12 cellular contexts compared by ENCODE assay signal in the genomic region with DNA sequence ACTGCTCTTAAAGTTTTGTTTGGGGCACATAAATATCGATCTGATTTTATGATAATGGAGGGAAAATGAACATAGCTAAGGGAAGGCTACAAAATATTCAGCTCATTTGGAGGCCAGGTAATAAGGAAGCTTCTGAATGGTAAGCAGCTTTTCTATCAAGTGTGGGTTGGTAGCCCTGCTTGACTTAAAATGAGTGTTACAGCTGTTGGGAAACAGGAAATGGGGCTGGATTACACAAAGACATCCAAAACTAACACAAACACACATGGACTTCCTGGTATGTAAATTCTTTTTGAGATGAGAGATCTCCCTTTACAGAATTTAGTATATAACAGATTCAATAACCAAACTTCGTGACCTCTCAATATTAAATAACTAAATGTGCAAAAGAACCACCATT. TPM values are rescaled to one million over a fixed set of nuclear protein-coding genes. Genes with fewer than 3 reads are reported as not detected.
DNase-seq lines count a peak whose midpoint lies in the region; ATAC-seq and TF ChIP-seq lines count a peak whose summit lies in the region.
"Had no signal": no experiment of that assay in that cellular context is flagged by ENCODE, and none has a peak within 500 bp of the region (broad histone marks: within the 10 kb centered on the region; RNA-seq: fewer than 3 reads in every experiment).

No MANE protein-coding gene starts in this region.

- TF ChIP-seq CTCF in NB4 (IDR thresholded peaks at IDR 0.05; ENCODE audit: low read depth, low read length), result no peak

- H3K9me3 Mint-ChIP-seq in activated naive CD4-positive, alpha-beta T cell treated with anti-CD3 and anti-CD28 coated beads, Interleukin-2, amount 50 U/mL, for 24 hours, result no peaks in the 10 kb centered on the region
- H3K9me3 Mint-ChIP-seq: stimulated activated naive B cell treated with anti-CD40 and anti-IgM and Interleukin-4, amounts not matched to agents 10 μg/mL and 1 μg/mL and 100 μg/mL, for 72 hours had no signal

- no peak for DNase-seq in activated naive CD4-positive, alpha-beta T cell treated with Interleukin-2 at 50 U/mL for 16 hours
- DNase-seq in NB4 (ENCODE audit: low read depth) (peak; percentile 69), skeletal muscle cell (ENCODE audit: low read depth) (peak; percentile 25), activated gamma-delta T cell treated with Interleukin-2 at 50 U/mL for 16 hours (no peak), NCI-H2196 treated with DMSO at 0.1 percent for 48 hours (lab: John Stamatoyannopoulos, UW; ENCODE audit: unreplicated experiment) (no peak), NCI-H1105 (lab: John Stamatoyannopoulos, UW) (no peak)
- DNase-seq: activated effector memory CD4-positive, alpha-beta T cell treated with Interleukin-2 at 50 U/mL for 16 hours; stimulated activated CD4-positive, alpha-beta T cell treated with anti-CD3 and anti-CD28 coated beads, Interleukin-15, amount 100 ng/mL, for 24 hours; stimulated activated naive B cell treated with anti-CD40 and anti-IgM and Interleukin-4, amounts not matched to agents 10 μg/mL and 1 μg/mL and 100 μg/mL, for 72 hours had no signal

- no peaks in the 10 kb centered on the region for H3K27me3 Mint-ChIP-seq in activated naive CD4-positive, alpha-beta T cell treated with anti-CD3 and anti-CD28 coated beads, Interleukin-2, amount 50 U/mL, for 24 hours
- H3K27me3 Mint-ChIP-seq: stimulated activated naive B cell treated with anti-CD40 and anti-IgM and Interleukin-4, amounts not matched to agents 10 μg/mL and 1 μg/mL and 100 μg/mL, for 72 hours had no signal

- H3K27ac Mint-ChIP-seq in activated naive CD4-positive, alpha-beta T cell treated with anti-CD3 and anti-CD28 coated beads, Interleukin-2, amount 50 U/mL, for 24 hours, result peak overlapping the region; percentile 53
- H3K27ac Mint-ChIP-seq: stimulated activated naive B cell treated with anti-CD40 and anti-IgM and Interleukin-4, amounts not matched to agents 10 μg/mL and 1 μg/mL and 100 μg/mL, for 72 hours had no signal

- H3K4me3 ChIP-seq in NB4 (ENCODE audit: low read depth, low read length), result no peak overlapping the region
- no peak overlapping the region for H3K4me3 ChIP-seq in skeletal muscle cell (ENCODE audit: low read depth, low read length)

- peak; percentile 50 for ATAC-seq in esophagus mucosa
- ATAC-seq: Panc1; stimulated activated naive B cell treated with anti-CD40 and anti-IgM and Interleukin-4, amounts not matched to agents 10 μg/mL and 1 μg/mL and 100 μg/mL, for 72 hours had no signal

- H3K36me3 Mint-ChIP-seq in activated naive CD4-positive, alpha-beta T cell treated with anti-CD3 and anti-CD28 coated beads, Interleukin-2, amount 50 U/mL, for 24 hours, result peaks cover 6% of the 10 kb centered on the region

- TF ChIP-seq POLR2A in NB4 (IDR thresholded peaks at IDR 0.05; ENCODE audit: extremely low read depth, insufficient read length), result no peak

- no peak overlapping the region for H3K4me3 Mint-ChIP-seq in activated naive CD4-positive, alpha-beta T cell treated with anti-CD3 and anti-CD28 coated beads, Interleukin-2, amount 50 U/mL, for 24 hours
- H3K4me3 Mint-ChIP-seq: stimulated activated naive B cell treated with anti-CD40 and anti-IgM and Interleukin-4, amounts not matched to agents 10 μg/mL and 1 μg/mL and 100 μg/mL, for 72 hours had no signal

- peaks cover 10% of the 10 kb centered on the region for H3K4me1 Mint-ChIP-seq in activated naive CD4-positive, alpha-beta T cell treated with anti-CD3 and anti-CD28 coated beads, Interleukin-2, amount 50 U/mL, for 24 hours
- H3K4me1 Mint-ChIP-seq: stimulated activated naive B cell treated with anti-CD40 and anti-IgM and Interleukin-4, amounts not matched to agents 10 μg/mL and 1 μg/mL and 100 μg/mL, for 72 hours had no signal

RNA-seq across cellular contexts. Expression of gene FGF16, which starts 58.0 kb away (rescaled TPM):
- not detected for total RNA-seq in esophagus mucosa

Comparison
In these comparisons a context has a peak if more than half of its experiments do, and no peak if none do; other contexts are left out.
1. DNase-seq: peak in NB4 (single experiment) and skeletal muscle cell (single experiment); none in activated naive CD4-positive, alpha-beta T cell treated with Interleukin-2 at 50 U/mL for 16 hours (single experiment), activated gamma-delta T cell treated with Interleukin-2 at 50 U/mL for 16 hours (single experiment), NCI-H2196 treated with DMSO at 0.1 percent for 48 hours (single experiment) and NCI-H1105 (single experiment).